7 cellular contexts compared by ENCODE assay signal in the genomic region with DNA sequence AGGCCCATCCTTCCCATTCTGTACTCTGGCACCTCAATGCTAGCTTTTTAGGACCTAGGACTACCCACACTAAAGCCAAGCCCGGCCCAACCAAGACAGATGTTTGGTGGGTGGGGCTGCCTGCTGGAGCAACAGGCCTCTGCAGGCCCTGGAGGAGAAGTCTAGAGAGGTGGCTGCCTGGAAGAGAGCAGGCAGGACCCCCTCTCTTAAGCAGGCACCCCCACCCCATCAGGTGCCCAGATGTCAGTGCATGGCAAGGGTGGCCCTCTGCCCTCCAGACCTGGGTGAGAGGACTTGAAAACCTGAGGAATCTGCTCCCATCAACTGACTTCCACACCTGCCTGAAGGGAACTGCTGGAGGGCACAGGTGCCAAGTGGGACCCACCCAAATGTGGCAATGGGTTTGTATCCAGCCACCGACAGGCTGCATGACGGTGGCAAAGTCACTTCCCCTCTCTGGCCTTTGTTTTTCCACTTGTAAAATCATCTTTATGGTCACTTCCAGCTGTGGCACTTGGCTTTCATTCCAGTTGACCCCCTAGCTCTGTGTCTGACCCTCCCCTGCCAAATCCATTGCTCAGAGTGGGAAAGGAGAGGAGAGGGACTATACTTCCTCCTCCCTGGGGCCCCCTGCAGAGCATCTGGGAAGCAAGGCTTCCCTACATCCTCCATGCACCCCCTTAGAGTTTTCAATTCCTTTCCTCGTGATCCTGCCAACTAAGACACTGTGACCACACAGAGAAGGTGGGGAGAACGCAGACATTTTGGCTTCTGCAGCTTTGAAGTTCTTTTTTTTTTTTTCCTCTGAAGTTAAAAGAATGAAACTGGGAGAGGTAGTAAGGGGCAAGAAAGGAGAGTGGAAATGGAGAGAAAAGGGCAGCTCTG. TPM values are rescaled to one million over a fixed set of nuclear protein-coding genes. Genes with fewer than 3 reads are reported as not detected.
A peak's percentile ranks its signal among the peaks of the same experiment; 100 is the strongest.
DNase-seq lines count a peak whose midpoint lies in the region; TF ChIP-seq lines count a peak whose summit lies in the region.

No MANE protein-coding gene starts in this region.

- H3K4me3 Mint-ChIP-seq in activated naive CD8-positive, alpha-beta T cell: peak overlapping the region; percentile 98

- no peaks in the 10 kb centered on the region for H4K20me1 ChIP-seq in Karpas-422 (ENCODE audit: insufficient read depth, low read depth, low read length)

- H3K9me3 ChIP-seq in Karpas-422 (ENCODE audit: low read length) (no peaks in the 10 kb centered on the region), liver (ENCODE audit: control insufficient read depth in 4 of 4, low read length in 3 of 4) (no peaks in the 10 kb centered on the region), testis (no peaks in the 10 kb centered on the region)

- H3K36me3 ChIP-seq in Karpas-422 (ENCODE audit: insufficient read depth, low read length) (peaks cover 4% of the 10 kb centered on the region), liver (ENCODE audit: control insufficient read depth in 4 of 4, insufficient read depth in 3 of 4, low read depth in 1 of 4, low read length in 3 of 4) (no peaks in the 10 kb centered on the region), testis (ENCODE audit: low read depth, missing control alignments) (no peaks in the 10 kb centered on the region)

- H3K79me2 ChIP-seq in Karpas-422 (ENCODE audit: low read length): peaks cover 51% of the 10 kb centered on the region

- TF ChIP-seq RAD21 in liver (IDR thresholded peaks at IDR 0.05): no peak

- intact Hi-C loops in testis (cut with DNase I; ENCODE audit: low total_unique reads): no loop called here

- H3K27me3 ChIP-seq in Karpas-422 (ENCODE audit: low read length) (no peaks in the 10 kb centered on the region), liver (ENCODE audit: control insufficient read depth in 4 of 4, insufficient read depth in 4 of 4, low read length in 3 of 4) (no peaks in the 10 kb centered on the region), testis (no peaks in the 10 kb centered on the region)

- peak overlapping the region; percentile 99 for H3K27ac Mint-ChIP-seq in activated naive CD8-positive, alpha-beta T cell

- TF ChIP-seq CTCF in liver (IDR thresholded peaks at IDR 0.05; ENCODE audit: low read depth, low read length, missing input control) (no peak), testis (IDR thresholded peaks at IDR 0.05) (no peak)

- TF ChIP-seq POLR2A in testis (IDR thresholded peaks at IDR 0.05): no peak

- H3K4me1 ChIP-seq in Karpas-422 (ENCODE audit: low read length): peaks cover 58% of the 10 kb centered on the region
- H3K4me1 ChIP-seq in liver (ENCODE audit: control insufficient read depth in 4 of 4, insufficient read depth in 4 of 4, low read length in 3 of 4): peaks cover 0 to 20% (median 7%) of the 10 kb centered on the region in 4 donors
- H3K4me1 ChIP-seq in testis: peaks cover 12% of the 10 kb centered on the region

- DNase-seq in Karpas-422: no peak
- DNase-seq in testis: peak; percentile 58
- no peak for DNase-seq in DMS53 treated with DMSO at 0.1 percent for 48 hours (lab: John Stamatoyannopoulos, UW; ENCODE audit: unreplicated experiment)
- no peak for DNase-seq in NCI-H748 (lab: John Stamatoyannopoulos, UW; ENCODE audit: unreplicated experiment)
- no peak for DNase-seq in NOMO-1 (lab: John Stamatoyannopoulos, UW; ENCODE audit: unreplicated experiment in 2 of 2)

- peak overlapping the region; percentile 78 for H3K4me2 ChIP-seq in Karpas-422 (ENCODE audit: low read depth, low read length, poor library complexity, severe bottlenecking)

- 72% methylated on average over 5 of the region's 5 CpGs for WGBS in liver
- WGBS in testis, 2 donors: 42 to 52% methylated on average over 5 of the region's 5 CpGs

- H3K4me1 Mint-ChIP-seq in activated naive CD8-positive, alpha-beta T cell (ENCODE audit: low read depth): peaks cover 50% of the 10 kb centered on the region

- no peaks in the 10 kb centered on the region for H3K27me3 Mint-ChIP-seq in activated naive CD8-positive, alpha-beta T cell

- no peaks in the 10 kb centered on the region for H3K9me2 ChIP-seq in Karpas-422 (replicated peaks; ENCODE audit: insufficient read depth, low read length)

- H3K9ac ChIP-seq in Karpas-422 (ENCODE audit: low read length): peak overlapping the region; percentile 94
- peak overlapping the region in 1 of 2 donors; percentile 32 for H3K9ac ChIP-seq in liver (ENCODE audit: low read depth in 1 of 2, low read length in 2 of 2)

- H2AFZ ChIP-seq in Karpas-422 (ENCODE audit: low read length): no peak overlapping the region

- H3K4me3 ChIP-seq in Karpas-422 (ENCODE audit: low read length) (peak overlapping the region; percentile 85), liver (ENCODE audit: low read depth in 1 of 3, low read length in 3 of 3) (no peak overlapping the region), testis (peak overlapping the region in 1 of 2 donors; percentile 69)

- H3K36me3 Mint-ChIP-seq in activated naive CD8-positive, alpha-beta T cell: peaks cover 16% of the 10 kb centered on the region

- H3K27ac ChIP-seq in Karpas-422 (ENCODE audit: low read length) (peak overlapping the region; percentile 81), liver (ENCODE audit: low read depth in 1 of 2, low read length in 2 of 2) (peak overlapping the region; percentile 64 to 75), testis (peak overlapping the region; percentile 85 to 91)

- H3K9me3 Mint-ChIP-seq in activated naive CD8-positive, alpha-beta T cell (ENCODE audit: low read depth): no peaks in the 10 kb centered on the region

TF ChIP-seq in liver, 16 proteins besides CTCF, POLR2A, EP300 and RAD21:
- TF ChIP-seq GABPA (IDR thresholded peaks at IDR 0.05 in 1 of 2, conservative IDR thresholded peaks at IDR 0.05 in 1 of 2): no peak
- TF ChIP-seq NR2F2 (IDR thresholded peaks at IDR 0.05): no peak
- TF ChIP-seq FOXA1 (IDR thresholded peaks at IDR 0.05): no peak
- no peak for TF ChIP-seq MAX (IDR thresholded peaks at IDR 0.05)
- TF ChIP-seq, protein P1, sequence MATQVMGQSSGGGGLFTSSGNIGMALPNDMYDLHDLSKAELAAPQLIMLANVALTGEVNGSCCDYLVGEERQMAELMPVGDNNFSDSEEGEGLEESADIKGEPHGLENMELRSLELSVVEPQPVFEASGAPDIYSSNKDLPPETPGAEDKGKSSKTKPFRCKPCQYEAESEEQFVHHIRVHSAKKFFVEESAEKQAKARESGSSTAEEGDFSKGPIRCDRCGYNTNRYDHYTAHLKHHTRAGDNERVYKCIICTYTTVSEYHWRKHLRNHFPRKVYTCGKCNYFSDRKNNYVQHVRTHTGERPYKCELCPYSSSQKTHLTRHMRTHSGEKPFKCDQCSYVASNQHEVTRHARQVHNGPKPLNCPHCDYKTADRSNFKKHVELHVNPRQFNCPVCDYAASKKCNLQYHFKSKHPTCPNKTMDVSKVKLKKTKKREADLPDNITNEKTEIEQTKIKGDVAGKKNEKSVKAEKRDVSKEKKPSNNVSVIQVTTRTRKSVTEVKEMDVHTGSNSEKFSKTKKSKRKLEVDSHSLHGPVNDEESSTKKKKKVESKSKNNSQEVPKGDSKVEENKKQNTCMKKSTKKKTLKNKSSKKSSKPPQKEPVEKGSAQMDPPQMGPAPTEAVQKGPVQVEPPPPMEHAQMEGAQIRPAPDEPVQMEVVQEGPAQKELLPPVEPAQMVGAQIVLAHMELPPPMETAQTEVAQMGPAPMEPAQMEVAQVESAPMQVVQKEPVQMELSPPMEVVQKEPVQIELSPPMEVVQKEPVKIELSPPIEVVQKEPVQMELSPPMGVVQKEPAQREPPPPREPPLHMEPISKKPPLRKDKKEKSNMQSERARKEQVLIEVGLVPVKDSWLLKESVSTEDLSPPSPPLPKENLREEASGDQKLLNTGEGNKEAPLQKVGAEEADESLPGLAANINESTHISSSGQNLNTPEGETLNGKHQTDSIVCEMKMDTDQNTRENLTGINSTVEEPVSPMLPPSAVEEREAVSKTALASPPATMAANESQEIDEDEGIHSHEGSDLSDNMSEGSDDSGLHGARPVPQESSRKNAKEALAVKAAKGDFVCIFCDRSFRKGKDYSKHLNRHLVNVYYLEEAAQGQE (IDR thresholded peaks at IDR 0.05): no peak
- TF ChIP-seq YY1 (IDR thresholded peaks at IDR 0.05): no peak
- no peak for TF ChIP-seq FOXA2 (IDR thresholded peaks at IDR 0.05)
- TF ChIP-seq SP1 (IDR thresholded peaks at IDR 0.05): no peak

RNA-seq across cellular contexts. Expression of gene STAT5A, which starts 1.6 kb away (rescaled TPM):
- total RNA-seq in Karpas-422 (2014; rRNA removed; shearing (Covaris generic); ENCODE audit: low replicate concordance): 62.3 and 160 TPM in 2 replicates
- 10 to 100 TPM; 13.7 to 37.7 TPM for total RNA-seq in liver
- polyA plus RNA-seq in liver: 1 to 10 TPM; 1.7 to 4.0 TPM
- 10 to 100 TPM; 27.8 to 37.0 TPM for total RNA-seq in testis
- 13.7 TPM for polyA plus RNA-seq in testis (ENCODE audit: insufficient read depth, low read depth, low replicate concordance)

RNA-seq across cellular contexts. Expression of gene STAT5B, which starts 10.5 kb away (rescaled TPM):
- 110 and 142 TPM in 2 replicates for total RNA-seq in Karpas-422 (2014; rRNA removed; shearing (Covaris generic); ENCODE audit: low replicate concordance)
- total RNA-seq in liver (10 to 100 TPM; 31.0 to 33.9 TPM), testis (10 to 100 TPM; 65.9 to 81.5 TPM)
- polyA plus RNA-seq in liver (10 to 100 TPM in 1 of 2 donors, 1 to 10 TPM in 1; 6.7 to 12.1 TPM), testis (ENCODE audit: insufficient read depth, low read depth, low replicate concordance) (66.0 TPM)
